Comparison of ENCODE assay signal across 1 cellular context in genomic region chr17:18964550-18964949, GRCh38.
TF ChIP-seq lines count a peak whose summit lies in the region.

No MANE protein-coding gene starts in this region.

TF ChIP-seq in H1, 55 proteins besides CTCF, POLR2A, EP300 and RAD21:
- TF ChIP-seq RNF2 (IDR thresholded peaks at IDR 0.05; ENCODE audit: borderline replicate concordance, low read depth, low read length, missing control alignments, poor library complexity, severe bottlenecking), result no peak
- TF ChIP-seq RXRA (IDR thresholded peaks at IDR 0.05; ENCODE audit: insufficient read depth, low read depth, low read length), result no peak
- TF ChIP-seq GABPA (IDR thresholded peaks at IDR 0.05; ENCODE audit: borderline replicate concordance, insufficient read depth, low read length), result no peak
- no peak for TF ChIP-seq SIRT6 (IDR thresholded peaks at IDR 0.05; ENCODE audit: low read length)
- no peak for TF ChIP-seq CHD1 (IDR thresholded peaks at IDR 0.05; ENCODE audit: low read depth, low read length)
- TF ChIP-seq RBBP5 (IDR thresholded peaks at IDR 0.05; ENCODE audit: borderline replicate concordance, low read depth, low read length), result no peak
- no peak for TF ChIP-seq EZH2 (IDR thresholded peaks at IDR 0.05; ENCODE audit: low read depth, low read length, severe bottlenecking)
- no peak for TF ChIP-seq BRCA1 (IDR thresholded peaks at IDR 0.05; ENCODE audit: low read depth, low read length)
- TF ChIP-seq POLR2AphosphoS5 (IDR thresholded peaks at IDR 0.05; ENCODE audit: low read depth, low read length), result no peak
- TF ChIP-seq ATF3 (IDR thresholded peaks at IDR 0.05; ENCODE audit: insufficient read depth, low read depth, low read length), result no peak
- no peak for TF ChIP-seq E2F6 (IDR thresholded peaks at IDR 0.05)
